22 cellular contexts compared by ENCODE assay signal in genomic region chr2:217976301-217976700, GRCh38.
"Had no signal": no experiment of that assay in that cellular context is flagged by ENCODE, and none has a peak within 500 bp of the region (broad histone marks: within the 10 kb centered on the region; RNA-seq: fewer than 3 reads in every experiment).

No MANE protein-coding gene starts in this region.

- H3K9me3 ChIP-seq: mucosa of descending colon had no signal

- DNase-seq: activated B cell treated with CpG ODN at 0.5 μM for 24 hours; activated CD4-positive, alpha-beta T cell treated with anti-CD3 and anti-CD28 coated beads for 36 hours; activated CD4-positive, alpha-beta T cell treated with anti-CD3 and anti-CD28 coated beads, Interleukin-2, amount 50 U/mL, for 4 hours; activated CD8-positive, alpha-beta memory T cell treated with anti-CD3 and anti-CD28 coated beads for 24 hours; activated CD8-positive, alpha-beta memory T cell treated with anti-CD3 and anti-CD28 coated beads, Interleukin-2, amount 50 U/mL, for 4 hours; activated naive CD4-positive, alpha-beta T cell treated with anti-CD3 and anti-CD28 coated beads, Interleukin-2, amount 10 ng/mL, durations not matched to agents 7 days and 5 days; activated T-cell treated with anti-CD3 and anti-CD28 coated beads, Interleukin-2, amount 50 U/mL, for 24 hours; dermis blood vessel endothelial cell; effector CD8-positive, alpha-beta T cell; erythroblast; foreskin melanocyte; hippocampal formation; mesendoderm; mucosa of descending colon; naive thymus-derived CD4-positive, alpha-beta T cell; occipital lobe; retina; stimulated activated CD4-positive, alpha-beta T cell treated with anti-CD3 and anti-CD28 coated beads, Interleukin-4, amount 100 ng/mL, for 4 hours; stimulated activated naive CD8-positive, alpha-beta T cell treated with anti-CD3 and anti-CD28 coated beads, Interleukin-15, Interleukin-2, amounts not matched to agents 100 U/mL and 50 U/mL, for 24 hours; T1000; trophoblast cell had no signal

- H3K36me3 ChIP-seq: cardiac muscle cell had no signal

- H3K27ac ChIP-seq: cardiac muscle cell had no signal

- ATAC-seq: activated CD4-positive, alpha-beta T cell treated with anti-CD3 and anti-CD28 coated beads for 36 hours; mucosa of descending colon; naive thymus-derived CD4-positive, alpha-beta T cell; stimulated activated naive CD8-positive, alpha-beta T cell treated with anti-CD3 and anti-CD28 coated beads, Interleukin-15, Interleukin-2, amounts not matched to agents 100 U/mL and 50 U/mL, for 24 hours had no signal

- H3K4me3 ChIP-seq: cardiac muscle cell, mucosa of descending colon had no signal
